Comparison of ENCODE assay signal across 1 cellular context in genomic region chr1:17438977-17439249, GRCh38.
TF ChIP-seq lines count a peak whose summit lies in the region.

No MANE protein-coding gene starts in this region.

TF ChIP-seq in K562, 482 proteins besides CTCF, POLR2A, EP300 and RAD21 (continued from another document):
- no peak for TF ChIP-seq AFF1 (IDR thresholded peaks at IDR 0.05; ENCODE audit: low read depth in 1 of 2, partially characterized antibody in 2 of 2)
- no peak for TF ChIP-seq HDGF (IDR thresholded peaks at IDR 0.05)
- no peak for TF ChIP-seq HLTF (IDR thresholded peaks at IDR 0.05)
- TF ChIP-seq XRCC3 (IDR thresholded peaks at IDR 0.05) = no peak
- no peak for TF ChIP-seq WHSC1 (IDR thresholded peaks at IDR 0.05; ENCODE audit: low read length)
- TF ChIP-seq MECOM (CRISPR knock-in tag; IDR thresholded peaks at IDR 0.05) = no peak
- no peak for TF ChIP-seq SETDB1 (IDR thresholded peaks at IDR 0.05; ENCODE audit: low read length)
- no peak for TF ChIP-seq HOXB6 (CRISPR knock-in tag; IDR thresholded peaks at IDR 0.05; ENCODE audit: borderline replicate concordance)
- TF ChIP-seq ZNF124 (CRISPR knock-in tag; IDR thresholded peaks at IDR 0.05) = no peak
- 0 out of 4 replicates have a peak, but pooled peaks of 1 of the 2 experiments have one; percentile 7 for TF ChIP-seq TBL1XR1 (IDR thresholded peaks at IDR 0.05; ENCODE audit: low read length in 2 of 2)
- TF ChIP-seq ZNF512 (tag; IDR thresholded peaks at IDR 0.05) = no peak
- no peak for TF ChIP-seq ZEB2 (IDR thresholded peaks at IDR 0.05)
- no peak for TF ChIP-seq POLR3G (IDR thresholded peaks at IDR 0.05; ENCODE audit: extremely low read depth, insufficient read length, insufficient replicate concordance)
- TF ChIP-seq SOX6 (IDR thresholded peaks at IDR 0.05) = no peak
- TF ChIP-seq EZH2 (IDR thresholded peaks at IDR 0.05; ENCODE audit: borderline replicate concordance, low read depth, low read length) = no peak
- TF ChIP-seq TFAM (CRISPR knock-in tag; conservative IDR thresholded peaks at IDR 0.05) = no peak
- TF ChIP-seq ZNF384 (IDR thresholded peaks at IDR 0.05; ENCODE audit: low read depth, low read length) = no peak
- no peak for TF ChIP-seq MITF (IDR thresholded peaks at IDR 0.05)
- no peak for TF ChIP-seq TGIF2 (CRISPR knock-in tag; IDR thresholded peaks at IDR 0.05)
- no peak; the same call in 1 of the 2 replicates for TF ChIP-seq TFAP4 (CRISPR knock-in tag; IDR thresholded peaks at IDR 0.05; ENCODE audit: borderline replicate concordance)
- 0 out of 2 replicates have a peak, but pooled peaks have one; percentile 54 for TF ChIP-seq ILF3 (IDR thresholded peaks at IDR 0.05; ENCODE audit: borderline replicate concordance)
- no peak for TF ChIP-seq SIRT6 (IDR thresholded peaks at IDR 0.05; ENCODE audit: low read depth, low read length)
- TF ChIP-seq PHF8 (IDR thresholded peaks at IDR 0.05; ENCODE audit: borderline replicate concordance, low read length) = no peak
- TF ChIP-seq ZNF184 (CRISPR knock-in tag; IDR thresholded peaks at IDR 0.05) = no peak
- TF ChIP-seq POLR2G (IDR thresholded peaks at IDR 0.05; ENCODE audit: low read depth, low read length) = peak; percentile 44
- no peak for TF ChIP-seq BRD4 (IDR thresholded peaks at IDR 0.05)
- no peak for TF ChIP-seq ZNF354B (CRISPR knock-in tag; IDR thresholded peaks at IDR 0.05)
- TF ChIP-seq DACH1 (IDR thresholded peaks at IDR 0.05; ENCODE audit: partially characterized antibody) = peak; percentile 7
- no peak for TF ChIP-seq KLF1 (tag; IDR thresholded peaks at IDR 0.05)
- no peak for TF ChIP-seq ZNF239 (CRISPR knock-in tag; IDR thresholded peaks at IDR 0.05)
- TF ChIP-seq CC2D1A (IDR thresholded peaks at IDR 0.05) = no peak
- no peak for TF ChIP-seq ZNF668 (CRISPR knock-in tag; IDR thresholded peaks at IDR 0.05)
- TF ChIP-seq CBFB (CRISPR knock-in tag; IDR thresholded peaks at IDR 0.05) = no peak
- TF ChIP-seq EP400 (IDR thresholded peaks at IDR 0.05) = peak; percentile 29; the same call in 1 of the 2 replicates
- TF ChIP-seq ARID4B (CRISPR knock-in tag; IDR thresholded peaks at IDR 0.05) = no peak
- TF ChIP-seq MAZ (CRISPR knock-in tag; conservative IDR thresholded peaks at IDR 0.05 in 1 of 2, IDR thresholded peaks at IDR 0.05 in 1 of 2) = no peak
- peak; percentile 10 for TF ChIP-seq SAP30 (IDR thresholded peaks at IDR 0.05; ENCODE audit: borderline replicate concordance, insufficient read depth, low read depth, low read length, poor library complexity, severe bottlenecking)
- no peak for TF ChIP-seq FOXA3 (CRISPR knock-in tag; conservative IDR thresholded peaks at IDR 0.05 in 1 of 2, IDR thresholded peaks at IDR 0.05 in 1 of 2)
- no peak for TF ChIP-seq KDM4B (IDR thresholded peaks at IDR 0.05; ENCODE audit: borderline replicate concordance in 2 of 2, low read depth in 1 of 2)
- TF ChIP-seq DMBX1 (CRISPR knock-in tag; IDR thresholded peaks at IDR 0.05; ENCODE audit: borderline replicate concordance) = no peak
- no peak for TF ChIP-seq ETS1 (conservative IDR thresholded peaks at IDR 0.05; ENCODE audit: control insufficient read depth, low read depth, low read length)
- TF ChIP-seq CHD1 (IDR thresholded peaks at IDR 0.05; ENCODE audit: low read length) = peak; percentile 92
- no peak for TF ChIP-seq CSDE1 (IDR thresholded peaks at IDR 0.05)
- TF ChIP-seq KDM5B (IDR thresholded peaks at IDR 0.05; ENCODE audit: insufficient replicate concordance, low read depth, low read length) = peak; percentile 39
- TF ChIP-seq YBX1 (IDR thresholded peaks at IDR 0.05) = no peak
- no peak for TF ChIP-seq ZNF77 (CRISPR knock-in tag; IDR thresholded peaks at IDR 0.05)
- no peak for TF ChIP-seq ZNF766 (CRISPR knock-in tag; conservative IDR thresholded peaks at IDR 0.05)
- peak; percentile 75 for TF ChIP-seq RBFOX2 (IDR thresholded peaks at IDR 0.05; ENCODE audit: low read depth, low read length)
- no peak for TF ChIP-seq ZNF780A (CRISPR knock-in tag; IDR thresholded peaks at IDR 0.05)
